ENCODE assay signal across 23 cellular contexts in genomic region chr10:59655309-59655708, GRCh38. TPM values are rescaled to one million over a fixed set of nuclear protein-coding genes. Genes with fewer than 3 reads are reported as not detected.
DNase-seq lines count a peak whose midpoint lies in the region; ATAC-seq and TF ChIP-seq lines count a peak whose summit lies in the region.
"Had no signal": no experiment of that assay in that cellular context is flagged by ENCODE, and none has a peak within 500 bp of the region (broad histone marks: within the 10 kb centered on the region; RNA-seq: fewer than 3 reads in every experiment).

No MANE protein-coding gene starts in this region.

- H2BK120ac ChIP-seq in mesendoderm (ENCODE audit: low read depth, low read length) = no peak overlapping the region

- H3K9me2 ChIP-seq in HCT116 (ENCODE audit: insufficient read depth) = 0 out of 2 replicates have a peak, but pooled peaks cover 5% of the 10 kb centered on the region

- BruUV-seq in HCT116 (replicated peaks; lab: Mats Ljungman, UMichigan) = no TSS peak

- H3K9ac ChIP-seq in HCT116 (ENCODE audit: low read length) (no peak overlapping the region), mesendoderm (ENCODE audit: low read length) (no peak overlapping the region)

- H3K36me3 ChIP-seq in HCT116 (ENCODE audit: control insufficient read depth in 1 of 2, insufficient read depth in 2 of 2, low read length in 2 of 2) (no peaks in the 10 kb centered on the region), mesendoderm (ENCODE audit: control insufficient read depth, insufficient read depth, low read length) (no peaks in the 10 kb centered on the region)
- H3K36me3 ChIP-seq: SJSA1 had no signal

- H3K4me1 ChIP-seq in HCT116 (ENCODE audit: control insufficient read depth in 1 of 2, insufficient read depth in 2 of 2, low read length in 2 of 2) (no peaks in the 10 kb centered on the region), mesendoderm (ENCODE audit: control insufficient read depth, low read depth, low read length) (no peaks in the 10 kb centered on the region)
- H3K4me1 ChIP-seq: SJSA1 had no signal

- H3K27ac ChIP-seq in HCT116 (ENCODE audit: low read depth, low read length) (no peak overlapping the region), mesendoderm (ENCODE audit: low read depth, low read length) (no peak overlapping the region)
- H3K27ac ChIP-seq: C4-2B, SJSA1 had no signal

- H3K4ac ChIP-seq in mesendoderm (ENCODE audit: low read depth, low read length) = no peak overlapping the region

- H3K4me3 ChIP-seq in HCT116 (replicated peaks in 1 of 2; ENCODE audit: low read depth in 1 of 2, low read length in 2 of 2) = no peak overlapping the region
- no peak overlapping the region for H3K4me3 ChIP-seq in choroid plexus epithelial cell (ENCODE audit: low read depth, low read length)
- no peak overlapping the region for H3K4me3 ChIP-seq in fibroblast of the aortic adventitia (ENCODE audit: low read depth, low read length)
- no peak overlapping the region for H3K4me3 ChIP-seq in mesendoderm (ENCODE audit: low read length)
- H3K4me3 ChIP-seq: K562, SJSA1 had no signal

- H2BK5ac ChIP-seq in mesendoderm (ENCODE audit: low read length) = no peak overlapping the region

- no peak overlapping the region for H3K23ac ChIP-seq in mesendoderm (ENCODE audit: low read length)

- H2AK5ac ChIP-seq in mesendoderm (ENCODE audit: low read length) = no peak overlapping the region

- CTCF ChIA-PET in HCT116 (lab: Charles Lee) = no interaction called here

- no CpG with 5 or more reads among the region's 1 CpG for WGBS in mesendoderm (ENCODE audit: extremely low coverage, insufficient coverage, low lambda C conversion rate)

- H4K8ac ChIP-seq in mesendoderm (ENCODE audit: low read depth, low read length) = no peak overlapping the region

- no peak for TF ChIP-seq RAD21 in HCT116 (IDR thresholded peaks at IDR 0.05; ENCODE audit: low read depth)

- TF ChIP-seq POLR2A in HCT116 (IDR thresholded peaks at IDR 0.05; ENCODE audit: borderline replicate concordance, extremely low read depth, insufficient read depth, insufficient read length) = no peak

- no peaks in the 10 kb centered on the region for H3K27me3 ChIP-seq in HCT116 (ENCODE audit: insufficient read depth, low read length)
- H3K27me3 ChIP-seq in mesendoderm (ENCODE audit: insufficient read depth, low read length, poor library complexity) = no peaks in the 10 kb centered on the region
- H3K27me3 ChIP-seq: SJSA1 had no signal

- no peak overlapping the region for H4K5ac ChIP-seq in mesendoderm (ENCODE audit: low read length)

- no peak overlapping the region for H2BK15ac ChIP-seq in mesendoderm (replicated peaks; ENCODE audit: low read depth)

- H3K56ac ChIP-seq in mesendoderm (ENCODE audit: low read length) = no peak overlapping the region

- POLR2A ChIA-PET in HCT116 (lab: Charles Lee) = no interaction called here

- H4K20me1 ChIP-seq in HCT116 (ENCODE audit: insufficient read depth) = no peaks in the 10 kb centered on the region

- H3K9me3 ChIP-seq in HCT116 (ENCODE audit: control insufficient read depth in 1 of 2, insufficient read depth in 1 of 2, low read depth in 1 of 2, low read length in 2 of 2) = no peaks in the 10 kb centered on the region
- H3K9me3 ChIP-seq: SJSA1 had no signal

- H3K79me2 ChIP-seq in HCT116 (ENCODE audit: insufficient read depth, low read length) (no peaks in the 10 kb centered on the region), mesendoderm (ENCODE audit: control insufficient read depth, insufficient read depth, low read length) (no peaks in the 10 kb centered on the region)

- RAD21 ChIA-PET in HCT116 (lab: Charles Lee; ENCODE audit: low non-redundant PET in 1 of 2, low total read pairs in 2 of 2, uncharacterized antibody in 2 of 2, unreplicated experiment in 2 of 2) = no interaction called here

- TF ChIP-seq CTCF in HCT116 (IDR thresholded peaks at IDR 0.05 in 2 of 3, conservative IDR thresholded peaks at IDR 0.05 in 1 of 3; ENCODE audit: borderline replicate concordance in 1 of 3, insufficient read depth in 1 of 3, low read depth in 2 of 3, low read length in 2 of 3) = no peak
- no peak for TF ChIP-seq CTCF in choroid plexus epithelial cell (conservative IDR thresholded peaks at IDR 0.05; ENCODE audit: low read depth, low read length)
- TF ChIP-seq CTCF in fibroblast of the aortic adventitia (IDR thresholded peaks at IDR 0.05; ENCODE audit: insufficient read depth, low read length) = no peak

- no peak for DNase-seq in HCT116 (ENCODE audit: low read depth, low spot score)
- peak; percentile 7 for DNase-seq in choroid plexus epithelial cell (ENCODE audit: low read depth)
- DNase-seq in fibroblast of the aortic adventitia (ENCODE audit: low read depth) = peak; percentile 12
- DNase-seq in stromal cell of bone marrow (ENCODE audit: low read depth) = peak; percentile 36
- DNase-seq in activated CD8-positive, alpha-beta memory T cell treated with anti-CD3 and anti-CD28 coated beads for 24 hours = no peak
- DNase-seq in mesendoderm = no peak
- DNase-seq: CD8-positive, alpha-beta memory T cell; DMS 273 treated with DMSO at 0.1 percent for 48 hours; DMS79; EL; GF-D8; NCI-H2029 treated with DMSO at 0.1 percent for 48 hours; NCI-H446 treated with DMSO at 0.1 percent for 48 hours; NCI-H526; NCI-H82; NK-92 treated with Interleukin-12 subunit alpha and Interleukin-12 subunit beta, amount 100 ng/mL, for 24 hours; Right ventricle myocardium superior; RPMI8226 had no signal

- no peaks in the 10 kb centered on the region for H3K79me1 ChIP-seq in mesendoderm (ENCODE audit: low read length)

- ATAC-seq in HCT116 = no peak
- ATAC-seq in HG03457 (IDR thresholded peaks at IDR 0.05; ENCODE audit: unreplicated experiment) = no peak
- ATAC-seq: HepG2, K562 had no signal

- intact Hi-C loops in HCT116 (cut with micrococcal nuclease) = no loop called here

- H3K18ac ChIP-seq in mesendoderm (ENCODE audit: low read length) = no peak overlapping the region

- H3K4me2 ChIP-seq in HCT116 (ENCODE audit: low read length) (no peak overlapping the region), mesendoderm (ENCODE audit: low read length) (no peak overlapping the region)

- no peak overlapping the region for H2AFZ ChIP-seq in HCT116 (ENCODE audit: low read depth, low read length, poor library complexity, severe bottlenecking)

TF ChIP-seq in HCT116, 20 proteins besides CTCF, POLR2A, EP300 and RAD21:
- TF ChIP-seq FOSL1 (IDR thresholded peaks at IDR 0.05; ENCODE audit: low read depth) = peak; percentile 40; the same call in 1 of the 2 replicates
- TF ChIP-seq POLR2AphosphoS5 (IDR thresholded peaks at IDR 0.05; ENCODE audit: low read depth, low read length) = no peak

RNA-seq across cellular contexts. Expression of gene SLC16A9, which starts 54.3 kb away (rescaled TPM):
- total RNA-seq in HCT116 (2021; ENCODE audit: unreplicated experiment) (5.9 TPM), fibroblast of the aortic adventitia (ENCODE audit: low replicate concordance) (0.25 and 1.5 TPM in 2 replicates)
- 1.6 and 2.3 TPM in 2 replicates for polyA plus RNA-seq in HCT116 (2012)
- polyA plus RNA-seq in mesendoderm (2013, experiment 1 of 2) = 4.9 TPM
- polyA plus RNA-seq in mesendoderm (2013, experiment 2 of 2) = 4.7 TPM
- polyA plus RNA-seq: CD8-positive, alpha-beta memory T cell had no signal

Comparison
In these comparisons a context has a peak if more than half of its experiments do, and no peak if none do; other contexts are left out.
1. DNase-seq: peak in choroid plexus epithelial cell (single experiment), fibroblast of the aortic adventitia (single experiment) and stromal cell of bone marrow (single experiment); none in HCT116 (single experiment), activated CD8-positive, alpha-beta memory T cell treated with anti-CD3 and anti-CD28 coated beads for 24 hours (single experiment) and mesendoderm (single experiment).